8 cellular contexts compared by ENCODE assay signal in genomic region chr7:139230774-139231512, GRCh38. TPM values are rescaled to one million over a fixed set of nuclear protein-coding genes. Genes with fewer than 3 reads are reported as not detected.
DNase-seq lines count a peak whose midpoint lies in the region; ATAC-seq and TF ChIP-seq lines count a peak whose summit lies in the region.

TSS of gene UBN2 (plus strand) at chr7:139231237. CDS start at chr7:139231485, 248 bp downstream.

- H3K4me1 ChIP-seq in liver (ENCODE audit: control insufficient read depth in 4 of 4, insufficient read depth in 4 of 4, low read length in 3 of 4) = peaks cover 0 to 20% (median 15%) of the 10 kb centered on the region in 4 donors

- peak within 1 kb of the TSS; percentile 93 to 99 (median 95) for H3K4me3 ChIP-seq in liver (ENCODE audit: low read depth in 1 of 3, low read length in 3 of 3)

- no peak for TF ChIP-seq RAD21 in liver (IDR thresholded peaks at IDR 0.05)

- H3K9ac ChIP-seq in liver (ENCODE audit: low read depth in 1 of 2, low read length in 2 of 2) = peak within 1 kb of the TSS; percentile 64 to 84

- H3K27ac ChIP-seq in C4-2B = peak within 1 kb of the TSS; percentile 80
- H3K27ac ChIP-seq in liver (ENCODE audit: low read depth in 1 of 2, low read length in 2 of 2) = peak within 1 kb of the TSS; percentile 91 to 97

- no peaks in the 10 kb centered on the region for H3K9me3 ChIP-seq in liver (ENCODE audit: control insufficient read depth in 4 of 4, low read length in 3 of 4)

- no peak for TF ChIP-seq CTCF in C4-2B (conservative IDR thresholded peaks at IDR 0.05)
- TF ChIP-seq CTCF in liver (IDR thresholded peaks at IDR 0.05; ENCODE audit: low read depth, low read length, missing input control) = no peak

- no peaks in the 10 kb centered on the region for H3K36me3 ChIP-seq in liver (ENCODE audit: control insufficient read depth in 4 of 4, insufficient read depth in 3 of 4, low read depth in 1 of 4, low read length in 3 of 4)

- ATAC-seq in GM19395 (IDR thresholded peaks at IDR 0.05; ENCODE audit: unreplicated experiment) (peak; percentile 95), HG03565 (IDR thresholded peaks at IDR 0.05; ENCODE audit: unreplicated experiment) (peak; percentile 96)

- WGBS in liver = under 1% methylated on average over 63 of the region's 63 CpGs

- DNase-seq in NCI-H774 (lab: John Stamatoyannopoulos, UW) (peak; percentile 96), dermis microvascular lymphatic vessel endothelial cell (ENCODE audit: low read depth in 2 of 2) (peak; percentile 95 to 98)
- DNase-seq in activated CD4-positive, alpha-beta T cell treated with anti-CD3 and anti-CD28 coated beads, Interleukin-2, amount 50 U/mL, for 4 hours = peak; percentile 87 to 90
- peak; percentile 94 for DNase-seq in stimulated activated CD4-positive, alpha-beta T cell treated with anti-CD3 and anti-CD28 coated beads, Interleukin-4, amount 100 ng/mL, for 24 hours

- H3K27me3 ChIP-seq in liver (ENCODE audit: control insufficient read depth in 4 of 4, insufficient read depth in 4 of 4, low read length in 3 of 4) = no peaks in the 10 kb centered on the region

TF ChIP-seq in liver, 16 proteins besides CTCF, POLR2A, EP300 and RAD21:
- TF ChIP-seq RXRA (IDR thresholded peaks at IDR 0.05) (peak in 1 of 2 donors; percentile 6), SP1 (IDR thresholded peaks at IDR 0.05) (peak; percentile 21), ATF3 (IDR thresholded peaks at IDR 0.05) (peak; percentile 39), FOXA1 (IDR thresholded peaks at IDR 0.05) (no peak), JUND (IDR thresholded peaks at IDR 0.05) (no peak), ZBTB33 (IDR thresholded peaks at IDR 0.05) (peak; percentile 75), REST (IDR thresholded peaks at IDR 0.05) (no peak), MAX (IDR thresholded peaks at IDR 0.05) (no peak), GABPA (IDR thresholded peaks at IDR 0.05 in 1 of 2, conservative IDR thresholded peaks at IDR 0.05 in 1 of 2) (peak; percentile 83 to 95), YY1 (IDR thresholded peaks at IDR 0.05) (peak; percentile 100), HNF4A (conservative IDR thresholded peaks at IDR 0.05) (peak; percentile 74 to 78), FOXA2 (IDR thresholded peaks at IDR 0.05) (no peak)

RNA-seq across cellular contexts. Expression of gene UBN2, which starts in this region (rescaled TPM):
- 2.8 and 4.0 TPM in 2 replicates for total RNA-seq in dermis microvascular lymphatic vessel endothelial cell
- total RNA-seq in liver = 1 to 10 TPM; 8.3 to 9.1 TPM
- 1 to 10 TPM; 1.1 to 1.3 TPM for polyA plus RNA-seq in liver

Comparison
In these comparisons a context has a peak if more than half of its experiments do, and no peak if none do; other contexts are left out.
1. Peak in every context shown above with its lines: DNase-seq, ATAC-seq, H3K4me3 ChIP-seq and H3K27ac ChIP-seq.